7 cellular contexts compared by ENCODE assay signal in the genomic region with DNA sequence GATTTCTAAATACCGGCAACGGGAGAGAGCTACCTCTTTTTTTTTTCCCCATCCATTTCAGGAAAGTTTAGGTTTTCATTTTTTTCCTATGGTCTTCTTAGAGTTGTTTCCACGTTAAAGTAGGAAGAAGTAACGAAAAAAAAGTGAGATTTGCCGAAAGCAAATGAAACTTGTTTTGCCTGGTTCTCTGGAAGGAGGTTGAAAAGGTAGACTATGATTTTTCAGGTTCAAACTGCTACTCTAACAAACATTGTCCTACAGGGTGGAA. TPM values are rescaled to one million over a fixed set of nuclear protein-coding genes. Genes with fewer than 3 reads are reported as not detected.
DNase-seq lines count a peak whose midpoint lies in the region; ATAC-seq lines count a peak whose summit lies in the region.

No MANE protein-coding gene starts in this region.

- intact Hi-C loops in activated T-helper 1 cell treated with anti-CD3 and anti-CD28 coated beads, Interleukin-12 subunit alpha, Interleukin-12 subunit beta, Interleukin-2, Interleukin-4 antibody, amounts not matched to agents 30 ng/mL and 10 ng/mL and 1 ng/mL, durations not matched to agents 14 hours and 24 hours and 36 hours (cut with micrococcal nuclease), result loop anchor here (1.0 to 10.0 kb wide), 3 partner anchors 32 to 1947 kb away; partner anchors contain the start of genes HDDC3 and UNC45A

- H3K9me3 Mint-ChIP-seq in activated T-helper 1 cell treated with anti-CD3 and anti-CD28 coated beads, Interleukin-12 subunit alpha, Interleukin-12 subunit beta, Interleukin-2, Interleukin-4 antibody, amounts not matched to agents 30 ng/mL and 10 ng/mL and 1 ng/mL, durations not matched to agents 14 hours and 24 hours and 36 hours, result no peaks in the 10 kb centered on the region
- H3K9me3 Mint-ChIP-seq in stimulated activated naive B cell treated with anti-CD40 and anti-IgM and Interleukin-4, amounts not matched to agents 10 μg/mL and 1 μg/mL and 100 μg/mL, for 72 hours, result no peaks in the 10 kb centered on the region

- H3K4me1 Mint-ChIP-seq in activated T-helper 1 cell treated with anti-CD3 and anti-CD28 coated beads, Interleukin-12 subunit alpha, Interleukin-12 subunit beta, Interleukin-2, Interleukin-4 antibody, amounts not matched to agents 30 ng/mL and 10 ng/mL and 1 ng/mL, durations not matched to agents 14 hours and 24 hours and 36 hours (ENCODE audit: low read depth), result peaks cover 55% of the 10 kb centered on the region
- peaks cover 6 to 37% of the 10 kb centered on the region in 2 donors for H3K4me1 Mint-ChIP-seq in stimulated activated naive B cell treated with anti-CD40 and anti-IgM and Interleukin-4, amounts not matched to agents 10 μg/mL and 1 μg/mL and 100 μg/mL, for 72 hours

- WGBS in HUES64, result 55% methylated on average over 5 of the region's 5 CpGs

- no peaks in the 10 kb centered on the region for H3K27me3 Mint-ChIP-seq in activated T-helper 1 cell treated with anti-CD3 and anti-CD28 coated beads, Interleukin-12 subunit alpha, Interleukin-12 subunit beta, Interleukin-2, Interleukin-4 antibody, amounts not matched to agents 30 ng/mL and 10 ng/mL and 1 ng/mL, durations not matched to agents 14 hours and 24 hours and 36 hours (ENCODE audit: insufficient read depth)
- no peaks in the 10 kb centered on the region for H3K27me3 Mint-ChIP-seq in stimulated activated naive B cell treated with anti-CD40 and anti-IgM and Interleukin-4, amounts not matched to agents 10 μg/mL and 1 μg/mL and 100 μg/mL, for 72 hours

- H3K27me3 ChIP-seq in HUES64 (ENCODE audit: insufficient read depth, low read length) (no peaks in the 10 kb centered on the region), iPS-20b (ENCODE audit: insufficient read depth, low read length) (no peaks in the 10 kb centered on the region)

- peak overlapping the region; percentile 87 for H3K4me3 Mint-ChIP-seq in activated T-helper 1 cell treated with anti-CD3 and anti-CD28 coated beads, Interleukin-12 subunit alpha, Interleukin-12 subunit beta, Interleukin-2, Interleukin-4 antibody, amounts not matched to agents 30 ng/mL and 10 ng/mL and 1 ng/mL, durations not matched to agents 14 hours and 24 hours and 36 hours
- peak overlapping the region; percentile 92 to 93 for H3K4me3 Mint-ChIP-seq in stimulated activated naive B cell treated with anti-CD40 and anti-IgM and Interleukin-4, amounts not matched to agents 10 μg/mL and 1 μg/mL and 100 μg/mL, for 72 hours

- H3K9me3 ChIP-seq in HUES64 (ENCODE audit: insufficient read depth, low read depth, low read length) (no peaks in the 10 kb centered on the region), iPS-20b (ENCODE audit: insufficient read depth, low read depth, low read length) (no peaks in the 10 kb centered on the region)

- peaks cover 28% of the 10 kb centered on the region for H3K36me3 Mint-ChIP-seq in activated T-helper 1 cell treated with anti-CD3 and anti-CD28 coated beads, Interleukin-12 subunit alpha, Interleukin-12 subunit beta, Interleukin-2, Interleukin-4 antibody, amounts not matched to agents 30 ng/mL and 10 ng/mL and 1 ng/mL, durations not matched to agents 14 hours and 24 hours and 36 hours (ENCODE audit: low read depth)
- H3K36me3 Mint-ChIP-seq in stimulated activated naive B cell treated with anti-CD40 and anti-IgM and Interleukin-4, amounts not matched to agents 10 μg/mL and 1 μg/mL and 100 μg/mL, for 72 hours, result peaks cover 22% of the 10 kb centered on the region in 2 donors

- H3K27ac ChIP-seq in HUES64 (ENCODE audit: low read depth, low read length) (peak overlapping the region; percentile 84), iPS-20b (ENCODE audit: low read length) (peak overlapping the region; percentile 92)

- H3K4me1 ChIP-seq in HUES64 (ENCODE audit: insufficient read depth, low read length) (peaks cover 50% of the 10 kb centered on the region), iPS-20b (ENCODE audit: insufficient read depth, low read length) (peaks cover 36% of the 10 kb centered on the region; the same call in 1 of the 2 replicates)

- H3K4me3 ChIP-seq in HUES64 (ENCODE audit: low read length), result peak overlapping the region; percentile 38; the same call in 1 of the 2 replicates
- peak overlapping the region; percentile 58; the same call in 1 of the 2 replicates for H3K4me3 ChIP-seq in iPS-20b (ENCODE audit: low read length)

- H3K9ac ChIP-seq in HUES64 (ENCODE audit: low read depth, low read length) (peak overlapping the region; percentile 57; the same call in 1 of the 2 replicates), iPS-20b (ENCODE audit: low read depth, low read length) (peak overlapping the region; percentile 79; the same call in 1 of the 2 replicates)

- no peak for DNase-seq in activated T-helper 1 cell treated with anti-CD3 and anti-CD28 coated beads, Interleukin-12 subunit alpha, Interleukin-12 subunit beta, Interleukin-2, Interleukin-4 antibody, amounts not matched to agents 30 ng/mL and 10 ng/mL and 1 ng/mL, durations not matched to agents 14 hours and 24 hours and 36 hours (ENCODE audit: low spot score)
- DNase-seq in stimulated activated naive B cell treated with anti-CD40 and anti-IgM and Interleukin-4, amounts not matched to agents 10 μg/mL and 1 μg/mL and 100 μg/mL, for 72 hours, result no peak
- DNase-seq in amygdala (lab: John Stamatoyannopoulos, UW), result no peak
- no peak for DNase-seq in central memory CD4-positive, alpha-beta T cell

- H3K36me3 ChIP-seq in HUES64 (ENCODE audit: insufficient read depth, low read length), result peaks cover 23% of the 10 kb centered on the region
- H3K36me3 ChIP-seq in iPS-20b (ENCODE audit: insufficient read depth, low read depth, low read length), result peaks cover 18% of the 10 kb centered on the region

- H3K27ac Mint-ChIP-seq in activated T-helper 1 cell treated with anti-CD3 and anti-CD28 coated beads, Interleukin-12 subunit alpha, Interleukin-12 subunit beta, Interleukin-2, Interleukin-4 antibody, amounts not matched to agents 30 ng/mL and 10 ng/mL and 1 ng/mL, durations not matched to agents 14 hours and 24 hours and 36 hours, result peak overlapping the region; percentile 97
- peak overlapping the region; percentile 99 for H3K27ac Mint-ChIP-seq in stimulated activated naive B cell treated with anti-CD40 and anti-IgM and Interleukin-4, amounts not matched to agents 10 μg/mL and 1 μg/mL and 100 μg/mL, for 72 hours

- no peak for ATAC-seq in stimulated activated naive B cell treated with anti-CD40 and anti-IgM and Interleukin-4, amounts not matched to agents 10 μg/mL and 1 μg/mL and 100 μg/mL, for 72 hours (replicated peaks)
- ATAC-seq in GM21825 (IDR thresholded peaks at IDR 0.05; ENCODE audit: unreplicated experiment), result no peak

RNA-seq across cellular contexts. Expression of gene CHD2, which starts 18.6 kb away (rescaled TPM):
- polyA plus RNA-seq in HUES64 (2013, experiment 1 of 2), result 15.8 TPM
- 24.0 TPM for polyA plus RNA-seq in HUES64 (2013, experiment 2 of 2)
- total RNA-seq in activated T-helper 1 cell treated with anti-CD3 and anti-CD28 coated beads, Interleukin-12 subunit alpha, Interleukin-12 subunit beta, Interleukin-2, Interleukin-4 antibody, amounts not matched to agents 30 ng/mL and 10 ng/mL and 1 ng/mL, durations not matched to agents 14 hours and 24 hours and 36 hours, result 102 and 104 TPM in 2 replicates
